In genomic region chr13:114234266-114234644, GRCh38 we compare ENCODE assay signal across 9 cellular contexts. TPM values are rescaled to one million over a fixed set of nuclear protein-coding genes. Genes with fewer than 3 reads are reported as not detected.
DNase-seq lines count a peak whose midpoint lies in the region; ATAC-seq and TF ChIP-seq lines count a peak whose summit lies in the region.
"Had no signal": no experiment of that assay in that cellular context is flagged by ENCODE, and none has a peak within 500 bp of the region (broad histone marks: within the 10 kb centered on the region; RNA-seq: fewer than 3 reads in every experiment).

No MANE protein-coding gene starts in this region.

- TF ChIP-seq CTCF in suprapubic skin (IDR thresholded peaks at IDR 0.05) = no peak

- H3K36me3 Mint-ChIP-seq in T-helper 1 cell treated with Interleukin-12 subunit alpha and Interleukin-12 subunit beta and Interleukin-4 antibody, amounts not matched to agents 30 μg/mL and 1 μg/mL, for 36 hours (ENCODE audit: low read depth) = peaks cover 17% of the 10 kb centered on the region
- H3K36me3 Mint-ChIP-seq in activated naive CD8-positive, alpha-beta T cell treated with anti-CD3 and anti-CD28 coated beads for 36 hours = peaks cover 22% of the 10 kb centered on the region

- H3K36me3 ChIP-seq in suprapubic skin = peaks cover 26% of the 10 kb centered on the region

- peak overlapping the region; percentile 92 for H3K4me3 ChIP-seq in suprapubic skin

- peaks cover 17% of the 10 kb centered on the region for H3K4me1 ChIP-seq in suprapubic skin

- H3K9me3 Mint-ChIP-seq in T-helper 1 cell treated with Interleukin-12 subunit alpha and Interleukin-12 subunit beta and Interleukin-4 antibody, amounts not matched to agents 30 μg/mL and 1 μg/mL, for 36 hours = no peaks in the 10 kb centered on the region
- H3K9me3 Mint-ChIP-seq in activated naive CD8-positive, alpha-beta T cell treated with anti-CD3 and anti-CD28 coated beads for 36 hours = peaks cover 4% of the 10 kb centered on the region

- ATAC-seq in GM19395 (IDR thresholded peaks at IDR 0.05; ENCODE audit: unreplicated experiment) = no peak

- no peak for TF ChIP-seq POLR2A in suprapubic skin (IDR thresholded peaks at IDR 0.05)

- peaks cover 15% of the 10 kb centered on the region for H3K27me3 Mint-ChIP-seq in T-helper 1 cell treated with Interleukin-12 subunit alpha and Interleukin-12 subunit beta and Interleukin-4 antibody, amounts not matched to agents 30 μg/mL and 1 μg/mL, for 36 hours (ENCODE audit: low read depth)
- no peaks in the 10 kb centered on the region for H3K27me3 Mint-ChIP-seq in activated naive CD8-positive, alpha-beta T cell treated with anti-CD3 and anti-CD28 coated beads for 36 hours

- H3K4me1 Mint-ChIP-seq in T-helper 1 cell treated with Interleukin-12 subunit alpha and Interleukin-12 subunit beta and Interleukin-4 antibody, amounts not matched to agents 30 μg/mL and 1 μg/mL, for 36 hours (ENCODE audit: low read depth) = peaks cover 27% of the 10 kb centered on the region
- peaks cover 41% of the 10 kb centered on the region for H3K4me1 Mint-ChIP-seq in activated naive CD8-positive, alpha-beta T cell treated with anti-CD3 and anti-CD28 coated beads for 36 hours

- no peaks in the 10 kb centered on the region for H3K9me3 ChIP-seq in suprapubic skin

- WGBS in suprapubic skin = 65% methylated on average over 4 of the region's 4 CpGs

- no peak for DNase-seq in T-helper 1 cell
- no peak for DNase-seq in activated naive CD8-positive, alpha-beta T cell treated with anti-CD3 and anti-CD28 coated beads for 36 hours
- DNase-seq in suprapubic skin (ENCODE audit: low spot score in 2 of 2) = no peak
- no peak for DNase-seq in AML-193 (lab: John Stamatoyannopoulos, UW)
- DNase-seq in NAMALWA (ENCODE audit: low spot score) = no peak

- H3K4me3 Mint-ChIP-seq in T-helper 1 cell treated with Interleukin-12 subunit alpha and Interleukin-12 subunit beta and Interleukin-4 antibody, amounts not matched to agents 30 μg/mL and 1 μg/mL, for 36 hours = peak overlapping the region; percentile 86
- H3K4me3 Mint-ChIP-seq in activated naive CD8-positive, alpha-beta T cell treated with anti-CD3 and anti-CD28 coated beads for 36 hours = peak overlapping the region; percentile 90

- H3K27ac Mint-ChIP-seq in T-helper 1 cell treated with Interleukin-12 subunit alpha and Interleukin-12 subunit beta and Interleukin-4 antibody, amounts not matched to agents 30 μg/mL and 1 μg/mL, for 36 hours = peak overlapping the region; percentile 61
- H3K27ac Mint-ChIP-seq in activated naive CD8-positive, alpha-beta T cell treated with anti-CD3 and anti-CD28 coated beads for 36 hours = peak overlapping the region; percentile 93

- H3K27me3 ChIP-seq in layer of hippocampus (ENCODE audit: control insufficient read depth, insufficient read depth, low read length) (no peaks in the 10 kb centered on the region), suprapubic skin (peaks cover 17% of the 10 kb centered on the region)

- no peak for TF ChIP-seq EP300 in suprapubic skin (IDR thresholded peaks at IDR 0.05)

- H3K27ac ChIP-seq in layer of hippocampus (ENCODE audit: low read depth, low read length) = peak overlapping the region; percentile 78
- H3K27ac ChIP-seq in suprapubic skin = peak overlapping the region; percentile 90

RNA-seq across cellular contexts. Expression of gene CDC16, which starts 0.4 kb away (rescaled TPM):
- total RNA-seq in activated naive CD8-positive, alpha-beta T cell treated with anti-CD3 and anti-CD28 coated beads for 36 hours = 10 to 100 TPM; 72.8 to 73.0 TPM
- total RNA-seq in suprapubic skin = 100 to 1,000 TPM in 1 of 4 donors, 10 to 100 TPM in 3; 42.5 to 210 (median 57.2) TPM

RNA-seq across cellular contexts. Expression of gene UPF3A, which starts 47.1 kb away (rescaled TPM):
- 10 to 100 TPM; 42.9 to 45.9 TPM for total RNA-seq in activated naive CD8-positive, alpha-beta T cell treated with anti-CD3 and anti-CD28 coated beads for 36 hours
- total RNA-seq in suprapubic skin = 10 to 100 TPM; 17.6 to 57.3 (median 30.8) TPM

RNA-seq across cellular contexts. Expression of gene CFAP97D2, which starts 55.2 kb away (rescaled TPM):
- not detected for total RNA-seq in activated naive CD8-positive, alpha-beta T cell treated with anti-CD3 and anti-CD28 coated beads for 36 hours
- total RNA-seq in suprapubic skin = not detected
- total RNA-seq: sciatic nerve had no signal
